Comparison of ENCODE assay signal across 9 cellular contexts in genomic region chr9:109035684-109036423, GRCh38. TPM values are rescaled to one million over a fixed set of nuclear protein-coding genes. Genes with fewer than 3 reads are reported as not detected.
DNase-seq lines count a peak whose midpoint lies in the region; ATAC-seq and TF ChIP-seq lines count a peak whose summit lies in the region.
"Had no signal": no experiment of that assay in that cellular context is flagged by ENCODE, and none has a peak within 500 bp of the region (broad histone marks: within the 10 kb centered on the region; RNA-seq: fewer than 3 reads in every experiment).

No MANE protein-coding gene starts in this region.

- TF ChIP-seq POLR2A in body of pancreas (IDR thresholded peaks at IDR 0.05) (no peak), thyroid gland (IDR thresholded peaks at IDR 0.05) (no peak)

- H3K4me3 Mint-ChIP-seq in progenitor cell of endocrine pancreas (ENCODE audit: low read depth): no peak overlapping the region

- peak overlapping the region; percentile 22 to 59 (median 42) for H3K27ac ChIP-seq in body of pancreas
- H3K27ac ChIP-seq in thyroid gland: peak overlapping the region; percentile 35 to 71 (median 68)

- no peaks in the 10 kb centered on the region for H3K27me3 ChIP-seq in body of pancreas
- H3K27me3 ChIP-seq in kidney epithelial cell (ENCODE audit: control insufficient read depth, insufficient read depth, low read length): no peaks in the 10 kb centered on the region
- H3K27me3 ChIP-seq in thyroid gland: no peaks in the 10 kb centered on the region

- WGBS in body of pancreas, 2 donors: 33 to 40% methylated on average over 2 of the region's 2 CpGs
- WGBS in thyroid gland, 2 donors: 61 to 65% methylated on average over 2 of the region's 2 CpGs

- no peak overlapping the region for H3K27ac Mint-ChIP-seq in progenitor cell of endocrine pancreas

- peaks cover 25% of the 10 kb centered on the region for H3K36me3 Mint-ChIP-seq in progenitor cell of endocrine pancreas (ENCODE audit: insufficient read depth)

- TF ChIP-seq CTCF in body of pancreas (IDR thresholded peaks at IDR 0.05): no peak
- no peak for TF ChIP-seq CTCF in kidney epithelial cell (IDR thresholded peaks at IDR 0.05; ENCODE audit: insufficient read depth, low read length, poor library complexity, severe bottlenecking)
- no peak for TF ChIP-seq CTCF in thyroid gland (IDR thresholded peaks at IDR 0.05)
- no peak for TF ChIP-seq CTCF in progenitor cell of endocrine pancreas (IDR thresholded peaks at IDR 0.05; ENCODE audit: unreplicated experiment)

- H3K4me1 Mint-ChIP-seq in progenitor cell of endocrine pancreas (ENCODE audit: low read depth): no peaks in the 10 kb centered on the region

- ATAC-seq in body of pancreas (peak; percentile 93), HG03196 (IDR thresholded peaks at IDR 0.05; ENCODE audit: unreplicated experiment) (no peak), GM18909 (IDR thresholded peaks at IDR 0.05; ENCODE audit: poor library complexity, unreplicated experiment) (no peak)

- H3K27me3 Mint-ChIP-seq in progenitor cell of endocrine pancreas: no peaks in the 10 kb centered on the region

- TF ChIP-seq EP300 in Ishikawa (IDR thresholded peaks at IDR 0.05; ENCODE audit: borderline replicate concordance): peak; percentile 51; the same call in 1 of the 2 replicates

- peaks cover 0 to 5% of the 10 kb centered on the region in 2 donors for H3K36me3 ChIP-seq in body of pancreas (replicated peaks in 1 of 2; ENCODE audit: insufficient read depth in 1 of 2, low read depth in 2 of 2)
- H3K36me3 ChIP-seq in kidney epithelial cell (ENCODE audit: control insufficient read depth, insufficient read depth, low read length): peaks cover 1% of the 10 kb centered on the region
- H3K36me3 ChIP-seq in thyroid gland: peaks cover 18 to 20% of the 10 kb centered on the region in 2 donors

- DNase-seq in body of pancreas: peak; percentile 64 to 80 (median 72)
- DNase-seq in kidney epithelial cell (ENCODE audit: low read depth): peak; percentile 83
- DNase-seq in thyroid gland: peak; percentile 81 to 83
- DNase-seq in progenitor cell of endocrine pancreas (ENCODE audit: low spot score, unreplicated experiment): no peak
- DNase-seq in activated gamma-delta T cell (lab: John Stamatoyannopoulos, UW): no peak
- DNase-seq: activated CD4-positive, alpha-beta T cell treated with anti-CD3 and anti-CD28 coated beads, Interleukin-2, amount 50 U/mL, for 1 hour had no signal

- no peak for TF ChIP-seq RAD21 in Ishikawa (IDR thresholded peaks at IDR 0.05; ENCODE audit: low read depth)

- intact Hi-C loops in body of pancreas (cut with DNase I): no loop called here
- intact Hi-C loops in thyroid gland (cut with DNase I): no loop called here

- H3K4me3 ChIP-seq in body of pancreas (no peak overlapping the region), kidney epithelial cell (ENCODE audit: low read depth, low read length) (no peak overlapping the region), thyroid gland (replicated peaks in 1 of 3) (no peak overlapping the region)

- H3K4me1 ChIP-seq in body of pancreas (peaks cover 20% of the 10 kb centered on the region), thyroid gland (peaks cover 12 to 33% of the 10 kb centered on the region in 2 donors)

- H3K9me3 ChIP-seq in body of pancreas (no peaks in the 10 kb centered on the region), thyroid gland (no peaks in the 10 kb centered on the region)

- H3K9me3 Mint-ChIP-seq in progenitor cell of endocrine pancreas (ENCODE audit: low read depth): no peaks in the 10 kb centered on the region

TF ChIP-seq in Ishikawa, 13 proteins besides CTCF, POLR2A, EP300 and RAD21:
- TF ChIP-seq TEAD4 (IDR thresholded peaks at IDR 0.05) (peak; percentile 84), NFIC (IDR thresholded peaks at IDR 0.05) (peak; percentile 82), YY1 (IDR thresholded peaks at IDR 0.05; ENCODE audit: low read depth) (no peak), TCF12 (IDR thresholded peaks at IDR 0.05; ENCODE audit: low read depth) (peak; percentile 48; the same call in 1 of the 2 replicates)
TF ChIP-seq in Ishikawa: peak in this region for 3.

RNA-seq across cellular contexts. Expression of gene CTNNAL1, which starts 22.6 kb away (rescaled TPM):
- total RNA-seq in body of pancreas: 10 to 100 TPM; 15.8 to 23.9 TPM
- 20.3 and 24.7 TPM in 2 replicates for total RNA-seq in kidney epithelial cell
- total RNA-seq in thyroid gland: 100 to 1,000 TPM; 106 to 231 (median 156) TPM
- 42.8 and 47.8 TPM in 2 replicates for total RNA-seq in progenitor cell of endocrine pancreas

Comparison
In these comparisons a context has a peak if more than half of its experiments do, and no peak if none do; other contexts are left out.
1. DNase-seq: peak in body of pancreas (4 of 4), kidney epithelial cell (single experiment) and thyroid gland (2 of 2); none in progenitor cell of endocrine pancreas (single experiment) and activated gamma-delta T cell (single experiment).